10 cellular contexts compared by ENCODE assay signal in the genomic region with DNA sequence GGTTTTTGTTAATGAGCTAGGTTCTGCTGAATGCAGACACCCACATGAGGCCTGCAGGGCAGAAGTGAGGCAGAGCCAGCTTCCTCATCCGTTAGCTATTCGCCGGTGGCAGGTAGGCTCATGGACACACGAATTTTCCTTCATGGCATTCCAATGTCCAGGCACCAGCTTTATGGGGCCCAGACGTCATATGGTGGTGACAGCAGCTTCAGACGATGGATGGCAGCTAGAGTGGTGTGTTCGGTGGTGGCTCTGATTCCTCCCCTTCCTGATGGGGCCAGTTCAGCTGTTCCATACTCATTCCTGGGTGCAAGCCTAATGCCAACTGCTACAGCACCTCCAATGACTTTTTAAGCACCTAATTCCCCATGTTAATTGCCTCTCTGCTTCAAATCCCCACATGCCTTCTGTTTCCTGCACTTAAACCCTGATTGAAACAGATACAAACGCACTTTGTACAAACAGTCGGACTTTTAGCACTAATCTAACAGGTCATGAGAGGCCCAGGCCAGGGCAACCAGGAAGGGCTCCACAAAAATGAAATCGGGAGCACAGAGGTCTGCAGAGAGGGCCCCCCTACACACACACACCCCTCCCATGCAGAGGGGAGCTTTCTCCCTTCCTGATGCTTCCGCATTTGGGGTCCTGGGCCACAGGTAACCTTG. TPM values are rescaled to one million over a fixed set of nuclear protein-coding genes. Genes with fewer than 3 reads are reported as not detected.
A peak's percentile ranks its signal among the peaks of the same experiment; 100 is the strongest.
DNase-seq lines count a peak whose midpoint lies in the region; ATAC-seq and TF ChIP-seq lines count a peak whose summit lies in the region.
"Had no signal": no experiment of that assay in that cellular context is flagged by ENCODE, and none has a peak within 500 bp of the region (broad histone marks: within the 10 kb centered on the region; RNA-seq: fewer than 3 reads in every experiment).

No MANE protein-coding gene starts in this region.

- 88 to 94% methylated on average over 4 to 10 of the region's 11 CpGs for WGBS in endodermal cell (ENCODE audit: insufficient coverage in 1 of 2, insufficient read length in 1 of 2), 2 experiments

- H3K4me3 ChIP-seq in breast epithelium (no peak overlapping the region), RWPE2 (ENCODE audit: severe bottlenecking) (no peak overlapping the region), endodermal cell (ENCODE audit: low read length) (no peak overlapping the region), uterus (no peak overlapping the region)

- H3K4me1 Mint-ChIP-seq in MCF 10A (ENCODE audit: insufficient read depth, unreplicated experiment) (peaks cover 19% of the 10 kb centered on the region), endodermal cell (peaks cover 21% of the 10 kb centered on the region), type B pancreatic cell (ENCODE audit: unreplicated experiment) (peaks cover 49% of the 10 kb centered on the region)

- H3K36me3 ChIP-seq in breast epithelium (no peaks in the 10 kb centered on the region), RWPE2 (ENCODE audit: low read depth) (no peaks in the 10 kb centered on the region), endodermal cell (ENCODE audit: control insufficient read depth, insufficient read depth, low read length) (no peaks in the 10 kb centered on the region), uterus (no peaks in the 10 kb centered on the region)

- DNase-seq in MCF 10A (ENCODE audit: unreplicated experiment) (no peak), breast epithelium (ENCODE audit: low spot score in 2 of 2) (no peak), RWPE2 (ENCODE audit: low spot score) (no peak), endodermal cell (no peak), type B pancreatic cell (ENCODE audit: extremely low spot score, unreplicated experiment) (no peak), uterus (no peak), NOMO-1 (lab: John Stamatoyannopoulos, UW; ENCODE audit: unreplicated experiment in 2 of 2) (no peak), cortex of kidney (lab: John Stamatoyannopoulos, UW) (no peak)
- DNase-seq: NCI-H2227 treated with DMSO at 0.1 percent for 48 hours had no signal

- H3K27me3 Mint-ChIP-seq in MCF 10A (ENCODE audit: insufficient read depth, unreplicated experiment) (no peaks in the 10 kb centered on the region), endodermal cell (ENCODE audit: insufficient read depth) (peaks cover 4% of the 10 kb centered on the region), type B pancreatic cell (peaks cover 4% of the 10 kb centered on the region)

- TF ChIP-seq CTCF in MCF 10A (IDR thresholded peaks at IDR 0.05; ENCODE audit: unreplicated experiment) (no peak), breast epithelium (IDR thresholded peaks at IDR 0.05) (no peak), RWPE2 (IDR thresholded peaks at IDR 0.05; ENCODE audit: poor library complexity, severe bottlenecking) (no peak), endodermal cell (conservative IDR thresholded peaks at IDR 0.05) (no peak), type B pancreatic cell (conservative IDR thresholded peaks at IDR 0.05) (no peak), uterus (IDR thresholded peaks at IDR 0.05) (no peak)

- H3K4me3 Mint-ChIP-seq in MCF 10A (ENCODE audit: unreplicated experiment): peak overlapping the region; percentile 12
- H3K4me3 Mint-ChIP-seq in endodermal cell: no peak overlapping the region
- peak overlapping the region; percentile 5 for H3K4me3 Mint-ChIP-seq in type B pancreatic cell

- H3K27ac Mint-ChIP-seq in MCF 10A (ENCODE audit: low read depth, unreplicated experiment) (peak overlapping the region; percentile 59), endodermal cell (peak overlapping the region; percentile 4), type B pancreatic cell (peak overlapping the region; percentile 61)

- no TSS peak for BruUV-seq in MCF 10A (replicated peaks; lab: Mats Ljungman, UMichigan)

- intact Hi-C loops in MCF 10A (cut with micrococcal nuclease): loop anchor here (10.0 kb wide), 1 partner anchor 55 kb away; a partner anchor contains a TSS
- intact Hi-C loops in breast epithelium (cut with DNase I; ENCODE audit: low total_unique reads): loop anchor here (1.0 kb wide), 1 partner anchor 42 kb away; no protein-coding TSS in a partner anchor
- intact Hi-C loops in uterus (cut with DNase I; ENCODE audit: low total_unique reads): no loop called here

- H3K9me3 Mint-ChIP-seq in MCF 10A (ENCODE audit: unreplicated experiment) (no peaks in the 10 kb centered on the region), endodermal cell (peaks cover 15% of the 10 kb centered on the region), type B pancreatic cell (no peaks in the 10 kb centered on the region)

- H3K9me3 ChIP-seq in breast epithelium (no peaks in the 10 kb centered on the region), RWPE2 (ENCODE audit: severe bottlenecking) (no peaks in the 10 kb centered on the region), endodermal cell (ENCODE audit: control insufficient read depth, low read length) (peaks cover 7% of the 10 kb centered on the region), uterus (no peaks in the 10 kb centered on the region)

- H3K27ac ChIP-seq in breast epithelium (peak overlapping the region in 1 of 2 donors; percentile 0), RWPE2 (ENCODE audit: poor library complexity, severe bottlenecking) (peak overlapping the region; percentile 95), endodermal cell (ENCODE audit: low read depth, low read length) (no peak overlapping the region), uterus (no peak overlapping the region)

- TF ChIP-seq POLR2A in breast epithelium (IDR thresholded peaks at IDR 0.05) (no peak), uterus (IDR thresholded peaks at IDR 0.05) (no peak)

- H3K36me3 Mint-ChIP-seq in MCF 10A (ENCODE audit: insufficient read depth, unreplicated experiment) (no peaks in the 10 kb centered on the region), endodermal cell (ENCODE audit: low read depth) (no peaks in the 10 kb centered on the region), type B pancreatic cell (no peaks in the 10 kb centered on the region)

- CTCF ChIA-PET in MCF 10A (lab: Yijun Ruan, JAX): interaction anchor here (0.7 to 1.6 kb wide), 5 partner anchors 14 to 188 kb away, joined by 3 to 5 read pairs (median 3); no protein-coding TSS in a partner anchor

- POLR2A ChIA-PET in MCF 10A (lab: Yijun Ruan, JAX): interaction anchor here (0.5 to 2.1 kb wide), 10 partner anchors 9 to 297 kb away, joined by 3 to 28 read pairs (median 4); a partner anchor contains a TSS

- ATAC-seq in RWPE2 (ENCODE audit: low read depth): no peak; the same call in 2 of the 3 replicates

- H3K9ac ChIP-seq in endodermal cell (ENCODE audit: extremely low read depth, low read length, poor library complexity, severe bottlenecking): no peak overlapping the region

- no peaks in the 10 kb centered on the region for H3K27me3 ChIP-seq in breast epithelium
- H3K27me3 ChIP-seq in RWPE2 (ENCODE audit: insufficient read depth, poor library complexity, severe bottlenecking): no peaks in the 10 kb centered on the region
- no peaks in the 10 kb centered on the region for H3K27me3 ChIP-seq in endodermal cell (ENCODE audit: control insufficient read depth, insufficient read depth, low read length, poor library complexity, severe bottlenecking)
- no peaks in the 10 kb centered on the region for H3K27me3 ChIP-seq in uterus

- H3K4me1 ChIP-seq in breast epithelium (peaks cover 5 to 16% of the 10 kb centered on the region in 2 donors), RWPE2 (ENCODE audit: insufficient read depth, poor library complexity, severe bottlenecking) (peaks cover 43% of the 10 kb centered on the region), endodermal cell (ENCODE audit: control insufficient read depth, insufficient read depth, low read length) (peaks cover 2% of the 10 kb centered on the region), uterus (peaks cover 0 to 6% of the 10 kb centered on the region in 2 donors)

RNA-seq across cellular contexts. Expression of a gene that starts 35.7 kb away (rescaled TPM):
- total RNA-seq in MCF 10A (2022): not detected in 2 replicates
- total RNA-seq in breast epithelium: not detected
- not detected for total RNA-seq in endodermal cell
- not detected for polyA plus RNA-seq in endodermal cell (2013, experiment 1 of 2)
- polyA plus RNA-seq in endodermal cell (2013, experiment 2 of 2): not detected
- 0.65 and 4.6 TPM in 2 replicates for total RNA-seq in type B pancreatic cell (ENCODE audit: low replicate concordance)
- total RNA-seq in uterus: not detected
- total RNA-seq: pulmonary artery endothelial cell had no signal

RNA-seq across cellular contexts. Expression of a gene that starts 50.6 kb away (rescaled TPM):
- total RNA-seq in MCF 10A (2022) (70.5 and 79.2 TPM in 2 replicates), breast epithelium (10 to 100 TPM; 42.2 to 69.1 (median 59.0) TPM), endodermal cell (10 to 100 TPM; 62.0 to 75.8 TPM), type B pancreatic cell (ENCODE audit: low replicate concordance) (58.2 and 64.7 TPM in 2 replicates), uterus (10 to 100 TPM; 31.0 to 83.3 (median 37.6) TPM)
- polyA plus RNA-seq in endodermal cell (2013, experiment 1 of 2): 72.5 TPM
- polyA plus RNA-seq in endodermal cell (2013, experiment 2 of 2): 67.0 TPM

Comparison
In these comparisons a context has a peak if more than half of its experiments do, and no peak if none do; other contexts are left out.
1. H3K27ac Mint-ChIP-seq: peak in every context shown above with its lines; median percentile 61 in type B pancreatic cell; 59 in MCF 10A; 4 in endodermal cell.